In the genomic region with DNA sequence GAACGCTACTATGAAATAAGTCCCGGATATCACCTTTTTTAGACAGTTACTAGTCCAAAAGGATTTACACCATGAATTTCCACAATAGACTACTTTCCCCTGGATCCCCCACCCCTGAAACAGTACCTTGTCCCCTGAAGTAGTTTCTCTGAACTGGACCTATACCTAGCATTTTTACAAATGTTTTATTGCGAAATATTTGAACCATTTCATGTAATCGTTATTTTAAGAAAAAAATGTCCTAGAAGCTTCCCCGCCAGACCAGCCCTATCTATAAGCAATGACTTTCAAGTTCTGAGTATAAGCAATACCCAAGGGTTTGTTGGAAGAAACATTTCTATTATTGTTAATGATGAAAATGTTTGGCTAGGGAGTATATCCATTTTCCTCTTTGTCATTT, we compare ENCODE assay signal across 7 cellular contexts.
"Had no signal": no experiment of that assay in that cellular context is flagged by ENCODE, and none has a peak within 500 bp of the region (broad histone marks: within the 10 kb centered on the region; RNA-seq: fewer than 3 reads in every experiment).

No MANE protein-coding gene starts in this region.

- H3K4me1 Mint-ChIP-seq: IgD-negative memory B cell had no signal

- H3K9ac ChIP-seq: KMS-11 had no signal

- H3K27ac ChIP-seq: HL-60, KMS-11 had no signal

- H3K27ac Mint-ChIP-seq: IgD-negative memory B cell had no signal

- DNase-seq: Karpas-422, KBM-7, KG1 had no signal

- H3K36me3 Mint-ChIP-seq: IgD-negative memory B cell had no signal

- FAIRE-seq: HTR-8/SVneo had no signal

- H3K4me3 Mint-ChIP-seq: IgD-negative memory B cell had no signal

- H3K4me2 ChIP-seq: KMS-11 had no signal
